Comparison of ENCODE assay signal across 22 cellular contexts in the genomic region with DNA sequence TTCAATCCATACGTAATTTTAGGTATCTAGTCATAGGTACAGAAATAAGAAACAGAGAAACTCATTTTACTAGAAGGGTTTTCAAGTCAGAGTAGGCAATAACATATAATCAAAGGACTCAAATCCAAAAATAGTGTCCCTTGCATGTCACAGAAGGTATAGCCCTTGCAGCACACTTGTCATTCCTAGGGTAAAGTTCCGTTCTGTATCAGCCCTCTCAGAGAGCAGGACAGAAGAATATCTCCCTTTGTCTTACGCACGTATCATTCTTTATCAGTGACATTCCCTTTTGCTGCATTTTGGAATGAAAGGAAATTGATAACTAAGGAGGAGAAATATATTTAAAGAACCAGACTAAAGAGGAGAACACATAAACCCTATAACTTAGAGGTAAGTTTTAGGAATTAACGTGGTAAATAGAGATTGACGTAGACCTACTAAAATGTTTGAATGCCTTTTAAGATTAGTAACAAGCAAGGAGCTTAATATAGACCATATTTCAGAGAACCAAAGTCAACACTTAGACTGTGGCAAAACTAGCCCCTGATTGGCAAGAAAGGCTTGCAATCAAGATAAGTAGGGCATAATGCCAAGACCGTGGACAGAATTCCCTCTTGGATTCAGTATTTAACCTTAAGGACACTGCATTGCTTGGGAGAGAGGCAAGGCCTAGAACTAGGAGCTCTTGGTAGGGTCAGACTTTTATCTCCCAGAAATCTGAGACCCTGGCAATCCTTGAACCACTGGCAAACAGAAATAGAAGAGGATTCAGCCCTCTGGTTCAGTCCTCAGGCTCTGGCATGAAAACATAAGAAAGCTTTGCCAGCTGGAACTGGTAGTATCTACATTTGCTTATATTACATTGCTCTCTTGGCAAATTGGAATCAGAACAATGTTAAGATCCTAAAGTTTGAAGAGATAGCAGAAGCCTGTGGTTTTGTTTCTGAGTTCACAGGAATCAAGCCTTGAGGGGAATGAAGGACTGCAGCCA.
"Had no signal": no experiment of that assay in that cellular context is flagged by ENCODE, and none has a peak within 500 bp of the region (broad histone marks: within the 10 kb centered on the region; RNA-seq: fewer than 3 reads in every experiment).

No MANE protein-coding gene starts in this region.

- H3K27ac ChIP-seq: adrenal gland, foreskin keratinocyte, sigmoid colon had no signal

- H3K27me3 ChIP-seq: adrenal gland, sigmoid colon had no signal

- H3K4me3 ChIP-seq: adrenal gland, sigmoid colon had no signal

- H3K27me3 Mint-ChIP-seq: dendritic cell treated with granulocyte-macrophage colony-stimulating factor and Interleukin-4, amounts not matched to agents 40 ng/mL and 50 ng/mL, for 4 days had no signal

- H3K4me3 Mint-ChIP-seq: activated B cell treated with CpG ODN at 0.5 μM for 24 hours; activated CD4-positive, alpha-beta T cell treated with anti-CD3 and anti-CD28 coated beads for 36 hours; activated naive CD8-positive, alpha-beta T cell; activated T-cell treated with anti-CD3 and anti-CD28 coated beads, Interleukin-2, amount 50 U/mL, for 4 hours; dendritic cell treated with granulocyte-macrophage colony-stimulating factor and Interleukin-4, amounts not matched to agents 40 ng/mL and 50 ng/mL, for 4 days; naive thymus-derived CD4-positive, alpha-beta T cell; neural crest cell; T-helper 1 cell treated with Interleukin-12 subunit alpha and Interleukin-12 subunit beta and Interleukin-4 antibody, amounts not matched to agents 30 μg/mL and 1 μg/mL, for 36 hours had no signal

- H3K9me3 ChIP-seq: adrenal gland, sigmoid colon had no signal

- H3K9me3 Mint-ChIP-seq: activated B cell treated with CpG ODN at 0.5 μM for 24 hours; activated T-helper 2 cell treated with anti-CD3 and anti-CD28 coated beads, Interferon-gamma antibody, Interleukin-2, Interleukin-4, amounts not matched to agents 10 μg/mL and 5 μg/mL and 100 μg/mL, durations not matched to agents 14 hours and 24 hours and 36 hours; dendritic cell treated with granulocyte-macrophage colony-stimulating factor and Interleukin-4, amounts not matched to agents 40 ng/mL and 50 ng/mL, for 4 days; neural crest cell; T-helper 1 cell treated with Interleukin-12 subunit alpha and Interleukin-12 subunit beta and Interleukin-4 antibody, amounts not matched to agents 30 μg/mL and 1 μg/mL, for 36 hours had no signal

- H3K4me1 ChIP-seq: adrenal gland, foreskin keratinocyte had no signal

- H3K4me1 Mint-ChIP-seq: activated B cell treated with CpG ODN at 0.5 μM for 24 hours; activated CD4-positive, alpha-beta T cell treated with anti-CD3 and anti-CD28 coated beads for 36 hours; naive thymus-derived CD4-positive, alpha-beta T cell; neural crest cell had no signal

- H3K27ac Mint-ChIP-seq: activated B cell treated with CpG ODN at 0.5 μM for 24 hours; activated CD4-positive, alpha-beta T cell treated with anti-CD3 and anti-CD28 coated beads for 36 hours; activated naive CD8-positive, alpha-beta T cell; activated T-helper 2 cell treated with anti-CD3 and anti-CD28 coated beads, Interferon-gamma antibody, Interleukin-2, Interleukin-4, amounts not matched to agents 10 μg/mL and 5 μg/mL and 100 μg/mL, durations not matched to agents 14 hours and 24 hours and 36 hours; dendritic cell treated with granulocyte-macrophage colony-stimulating factor and Interleukin-4, amounts not matched to agents 40 ng/mL and 50 ng/mL, for 4 days; naive thymus-derived CD4-positive, alpha-beta T cell; T-helper 1 cell treated with Interleukin-12 subunit alpha and Interleukin-12 subunit beta and Interleukin-4 antibody, amounts not matched to agents 30 μg/mL and 1 μg/mL, for 36 hours had no signal

- H3K36me3 Mint-ChIP-seq: activated naive CD8-positive, alpha-beta T cell; naive thymus-derived CD4-positive, alpha-beta T cell had no signal

- DNase-seq: activated B cell treated with CpG ODN at 0.5 μM for 24 hours; activated CD4-positive, alpha-beta T cell treated with anti-CD3 and anti-CD28 coated beads for 36 hours; activated CD4-positive, alpha-beta T cell treated with anti-CD3 and anti-CD28 coated beads, Interleukin-2, amount 50 U/mL, for 48 hours; activated CD8-positive, alpha-beta memory T cell treated with anti-CD3 and anti-CD28 coated beads, Interleukin-2, amount 50 U/mL, for 48 hours; activated naive CD4-positive, alpha-beta T cell; activated T-cell treated with anti-CD3 and anti-CD28 coated beads, Interleukin-2, amount 50 U/mL, for 4 hours; adrenal gland; effector CD4-positive, alpha-beta T cell; foreskin keratinocyte; hypothalamus; naive thymus-derived CD4-positive, alpha-beta T cell; occipital lobe; posterior cingulate gyrus; sigmoid colon; stimulated activated CD4-positive, alpha-beta T cell treated with anti-CD3 and anti-CD28 coated beads, Interleukin-2, amount 100 ng/mL, for 48 hours; stimulated activated naive CD4-positive, alpha-beta T cell; T1000 had no signal

- H3K36me3 ChIP-seq: adrenal gland, sigmoid colon had no signal

- ATAC-seq: activated CD4-positive, alpha-beta T cell treated with anti-CD3 and anti-CD28 coated beads for 36 hours; activated T-cell treated with anti-CD3 and anti-CD28 coated beads, Interleukin-2, amount 50 U/mL, for 4 hours; foreskin keratinocyte; naive thymus-derived CD4-positive, alpha-beta T cell had no signal
